31 cellular contexts compared by ENCODE assay signal in the genomic region with DNA sequence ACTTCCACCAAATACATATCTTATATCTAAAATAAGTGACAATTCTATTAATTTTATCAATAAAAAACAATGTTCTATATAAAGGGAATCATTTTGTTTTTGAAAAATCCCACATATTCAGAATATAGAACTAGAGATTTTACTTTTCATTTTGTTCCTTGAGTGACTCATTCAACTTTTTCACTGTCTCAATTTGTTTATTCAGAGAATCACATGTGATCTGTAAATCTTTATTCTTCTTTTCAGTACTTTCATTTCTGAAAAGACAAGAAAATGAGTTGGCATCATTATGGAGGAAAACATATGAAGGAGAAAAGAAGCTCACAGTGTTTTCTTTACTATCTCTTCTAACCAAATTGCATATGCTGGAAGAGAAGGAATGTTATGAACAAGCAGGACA. TPM values are rescaled to one million over a fixed set of nuclear protein-coding genes. Genes with fewer than 3 reads are reported as not detected.
DNase-seq lines count a peak whose midpoint lies in the region; ATAC-seq lines count a peak whose summit lies in the region.
"Had no signal": no experiment of that assay in that cellular context is flagged by ENCODE, and none has a peak within 500 bp of the region (broad histone marks: within the 10 kb centered on the region; RNA-seq: fewer than 3 reads in every experiment).

No MANE protein-coding gene starts in this region.

- no peak for ATAC-seq in activated CD8-positive, alpha-beta memory T cell treated with anti-CD3 and anti-CD28 coated beads, Interleukin-2, amount 10 ng/mL, durations not matched to agents 7 days and 5 days
- no peak for ATAC-seq in HG03521 (IDR thresholded peaks at IDR 0.05; ENCODE audit: unreplicated experiment)
- ATAC-seq: gastroesophageal sphincter, left ventricle myocardium superior, natural killer cell had no signal

- H3K4me1 ChIP-seq in adipocyte (ENCODE audit: control insufficient read depth, insufficient read depth, low read length), result peaks cover 27% of the 10 kb centered on the region
- H3K4me1 ChIP-seq in skeletal muscle satellite cell (ENCODE audit: control insufficient read depth, insufficient read depth, low read length), result peaks cover 4% of the 10 kb centered on the region

- H3K27me3 ChIP-seq in adipocyte (replicated peaks; ENCODE audit: control insufficient read depth, insufficient read depth, low read length) (no peaks in the 10 kb centered on the region), skeletal muscle satellite cell (ENCODE audit: control insufficient read depth, insufficient read depth, low read length) (no peaks in the 10 kb centered on the region)
- H3K27me3 ChIP-seq: body of pancreas, gastroesophageal sphincter, tibial nerve had no signal

- in situ Hi-C loops in KBM-7 (cut with MboI; ENCODE audit: low pct_unique_long_range_greater_than_20kb, low sequenced_read_pairs), result no loop called here

- peaks cover 5% of the 10 kb centered on the region for H3K4me1 Mint-ChIP-seq in activated CD8-positive, alpha-beta memory T cell treated with anti-CD3 and anti-CD28 coated beads, Interleukin-2, amount 10 ng/mL, durations not matched to agents 7 days and 5 days
- H3K4me1 Mint-ChIP-seq: natural killer cell had no signal

- DNase-seq in activated CD8-positive, alpha-beta memory T cell treated with anti-CD3 and anti-CD28 coated beads, Interleukin-2, amount 10 ng/mL, durations not matched to agents 7 days and 5 days, result no peak
- no peak for DNase-seq in activated CD8-positive, alpha-beta memory T cell treated with anti-CD3 and anti-CD28 coated beads, Interleukin-2, amount 50 U/mL, for 4 hours
- DNase-seq in adipocyte (ENCODE audit: low read depth) (peak; percentile 26), iris pigment epithelial cell (ENCODE audit: low read depth) (peak; percentile 40), KBM-7 (no peak), NCI-H128 (lab: John Stamatoyannopoulos, UW; ENCODE audit: unreplicated experiment) (no peak)
- DNase-seq: activated CD4-positive, alpha-beta T cell treated with anti-CD3 and anti-CD28 coated beads for 1 hour; activated CD8-positive, alpha-beta memory T cell treated with anti-CD3 and anti-CD28 coated beads for 24 hours; activated gamma-delta T cell treated with Interleukin-2 at 50 U/mL for 16 hours; activated T-cell treated with anti-CD3 and anti-CD28 coated beads, Interleukin-2, amount 50 U/mL, for 24 hours; body of pancreas; CD8-positive, alpha-beta memory T cell; effector CD8-positive, alpha-beta T cell; GOT3; hippocampal formation; left ventricle myocardium superior; natural killer cell; NCI-H1092 treated with DMSO at 0.1 percent for 48 hours; NCI-H187 treated with DMSO at 0.1 percent for 48 hours; NCI-H524 treated with DMSO at 0.1 percent for 48 hours; retina; RPMI8226; small intestine; T-helper 2 cell had no signal

- no peak overlapping the region for H3K9ac ChIP-seq in adipocyte (ENCODE audit: low read length)
- H3K9ac ChIP-seq in skeletal muscle satellite cell (ENCODE audit: low read depth, low read length), result peak overlapping the region; percentile 1

- peak overlapping the region; percentile 50 for H3K27ac Mint-ChIP-seq in activated CD8-positive, alpha-beta memory T cell treated with anti-CD3 and anti-CD28 coated beads, Interleukin-2, amount 10 ng/mL, durations not matched to agents 7 days and 5 days
- H3K27ac Mint-ChIP-seq: activated T-cell treated with anti-CD3 and anti-CD28 coated beads, Interleukin-2, amount 50 U/mL, for 24 hours; B cell; natural killer cell had no signal

- H3K4me2 ChIP-seq in skeletal muscle satellite cell (ENCODE audit: low read length), result peak overlapping the region; percentile 45

- H3K4me3 ChIP-seq in adipocyte (ENCODE audit: low read length) (peak overlapping the region; percentile 23), skeletal muscle satellite cell (ENCODE audit: low read length) (no peak overlapping the region)
- H3K4me3 ChIP-seq: body of pancreas, gastroesophageal sphincter, SK-N-MC, tibial nerve had no signal

- no peak overlapping the region for H3K4me3 Mint-ChIP-seq in activated CD8-positive, alpha-beta memory T cell treated with anti-CD3 and anti-CD28 coated beads, Interleukin-2, amount 10 ng/mL, durations not matched to agents 7 days and 5 days
- H3K4me3 Mint-ChIP-seq: activated T-cell treated with anti-CD3 and anti-CD28 coated beads, Interleukin-2, amount 50 U/mL, for 24 hours; B cell; CD8-positive, alpha-beta memory T cell; natural killer cell had no signal

- H3K36me3 Mint-ChIP-seq in activated CD8-positive, alpha-beta memory T cell treated with anti-CD3 and anti-CD28 coated beads, Interleukin-2, amount 10 ng/mL, durations not matched to agents 7 days and 5 days, result peaks cover 54% of the 10 kb centered on the region
- H3K36me3 Mint-ChIP-seq: natural killer cell had no signal

- H3K36me3 ChIP-seq in adipocyte (ENCODE audit: control insufficient read depth, insufficient read depth, low read length, severe bottlenecking), result no peaks in the 10 kb centered on the region
- H3K36me3 ChIP-seq in skeletal muscle satellite cell (ENCODE audit: insufficient read depth, low read length), result peaks cover 15% of the 10 kb centered on the region
- H3K36me3 ChIP-seq: gastroesophageal sphincter, tibial nerve had no signal

- no peaks in the 10 kb centered on the region for H3K9me3 Mint-ChIP-seq in activated CD8-positive, alpha-beta memory T cell treated with anti-CD3 and anti-CD28 coated beads, Interleukin-2, amount 10 ng/mL, durations not matched to agents 7 days and 5 days (ENCODE audit: low read depth)
- H3K9me3 Mint-ChIP-seq: activated T-cell treated with anti-CD3 and anti-CD28 coated beads, Interleukin-2, amount 50 U/mL, for 24 hours; CD8-positive, alpha-beta memory T cell; natural killer cell had no signal

- CTCF ChIA-PET in activated CD8-positive, alpha-beta memory T cell treated with anti-CD3 and anti-CD28 coated beads, Interleukin-2, amount 10 ng/mL, durations not matched to agents 7 days and 5 days (lab: Charles Lee), result interaction anchor here (1.1 to 1.7 kb wide), 2 partner anchors 9 to 49 kb away, joined by 3 to 5 read pairs; no protein-coding TSS in a partner anchor

- no peaks in the 10 kb centered on the region for H3K27me3 Mint-ChIP-seq in activated CD8-positive, alpha-beta memory T cell treated with anti-CD3 and anti-CD28 coated beads, Interleukin-2, amount 10 ng/mL, durations not matched to agents 7 days and 5 days
- H3K27me3 Mint-ChIP-seq: activated T-cell treated with anti-CD3 and anti-CD28 coated beads, Interleukin-2, amount 50 U/mL, for 24 hours; B cell; CD8-positive, alpha-beta memory T cell had no signal

- no peaks in the 10 kb centered on the region for H3K9me3 ChIP-seq in adipocyte (ENCODE audit: control insufficient read depth, low read length)
- no peaks in the 10 kb centered on the region for H3K9me3 ChIP-seq in skeletal muscle satellite cell (replicated peaks; ENCODE audit: low read length)
- H3K9me3 ChIP-seq: body of pancreas, gastroesophageal sphincter, tibial nerve had no signal

RNA-seq across cellular contexts. Expression of a gene that starts 35.0 kb away (rescaled TPM):
- 10 to 100 TPM; 66.6 to 71.3 TPM for total RNA-seq in activated CD8-positive, alpha-beta memory T cell treated with anti-CD3 and anti-CD28 coated beads, Interleukin-2, amount 10 ng/mL, durations not matched to agents 7 days and 5 days
- total RNA-seq in skeletal muscle satellite cell (2012; rRNA removed), result 18.0 and 18.3 TPM in 2 replicates

RNA-seq across cellular contexts. Expression of a gene that starts 35.3 kb away (rescaled TPM):
- 10 to 100 TPM; 25.0 to 26.3 TPM for total RNA-seq in activated CD8-positive, alpha-beta memory T cell treated with anti-CD3 and anti-CD28 coated beads, Interleukin-2, amount 10 ng/mL, durations not matched to agents 7 days and 5 days
- total RNA-seq in skeletal muscle satellite cell (2012; rRNA removed), result 8.3 and 9.9 TPM in 2 replicates

RNA-seq across cellular contexts. Expression of a gene that starts 43.8 kb away (rescaled TPM):
- under 1 TPM; 0.35 to 0.37 TPM for total RNA-seq in activated CD8-positive, alpha-beta memory T cell treated with anti-CD3 and anti-CD28 coated beads, Interleukin-2, amount 10 ng/mL, durations not matched to agents 7 days and 5 days
- total RNA-seq in skeletal muscle satellite cell (2012; rRNA removed), result 0.22 and 0.76 TPM in 2 replicates
- total RNA-seq: B cell, body of pancreas, omental fat pad had no signal

Comparison
In these comparisons a context has a peak if more than half of its experiments do, and no peak if none do; other contexts are left out.
1. DNase-seq: peak in adipocyte (single experiment) and iris pigment epithelial cell (single experiment); none in activated CD8-positive, alpha-beta memory T cell treated with anti-CD3 and anti-CD28 coated beads, Interleukin-2, amount 10 ng/mL, durations not matched to agents 7 days and 5 days (single experiment), activated CD8-positive, alpha-beta memory T cell treated with anti-CD3 and anti-CD28 coated beads, Interleukin-2, amount 50 U/mL, for 4 hours (single experiment), KBM-7 (single experiment) and NCI-H128 (single experiment).